In the genomic region with DNA sequence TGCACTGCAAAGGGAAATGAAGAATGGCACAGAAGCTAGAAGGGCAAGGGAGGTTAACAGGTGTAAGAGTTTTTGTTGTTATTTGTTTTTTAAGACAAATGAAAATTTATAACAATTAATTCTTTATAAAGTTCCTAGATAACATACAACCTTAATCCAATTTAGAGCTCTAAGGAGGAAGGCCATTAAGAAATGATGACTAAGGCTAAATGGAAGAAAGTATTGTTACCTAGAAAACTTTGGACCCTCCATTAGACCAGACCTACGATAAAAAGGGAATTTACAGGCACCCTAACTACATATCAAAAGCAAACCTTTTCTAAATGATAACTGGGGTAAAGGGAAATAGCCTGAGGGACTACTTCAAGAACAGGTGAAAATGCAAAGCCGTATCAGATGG, we compare ENCODE assay signal across 8 cellular contexts.
"Had no signal": no experiment of that assay in that cellular context is flagged by ENCODE, and none has a peak within 500 bp of the region (broad histone marks: within the 10 kb centered on the region; RNA-seq: fewer than 3 reads in every experiment).

No MANE protein-coding gene starts in this region.

- DNase-seq: H9, HCEC 1CT, Kasumi-1, KG1 had no signal

- H3K4me2 ChIP-seq: GM23338 had no signal

- FAIRE-seq: H1, H54 had no signal

- ATAC-seq: GM23338 had no signal

- H2AFZ ChIP-seq: GM23338 had no signal

- H3K4me3 ChIP-seq: GM23338 had no signal

- H3K27ac ChIP-seq: HL-60 had no signal
